In genomic region chr6:154709621-154710020, GRCh38 we compare ENCODE assay signal across 27 cellular contexts.
"Had no signal": no experiment of that assay in that cellular context is flagged by ENCODE, and none has a peak within 500 bp of the region (broad histone marks: within the 10 kb centered on the region; RNA-seq: fewer than 3 reads in every experiment).

No MANE protein-coding gene starts in this region.

- DNase-seq: hypothalamus; immature natural killer cell; kidney; left colon; left lung; lower lobe of right lung; mesendoderm; naive B cell; natural killer cell; nephron progenitor cell; occipital lobe; psoas muscle; right lobe of liver; stimulated activated CD4-positive, alpha-beta T cell treated with anti-CD3 and anti-CD28 coated beads, Interleukin-12 subunit alpha, Interleukin-12 subunit beta, amount 100 ng/mL, for 4 hours; stimulated activated CD4-positive, alpha-beta T cell treated with anti-CD3 and anti-CD28 coated beads, Interleukin-15, amount 100 ng/mL, for 24 hours; stimulated activated CD4-positive, alpha-beta T cell treated with anti-CD3 and anti-CD28 coated beads, Interleukin-2, amount 100 ng/mL, for 24 hours; stimulated activated CD4-positive, alpha-beta T cell treated with anti-CD3 and anti-CD28 coated beads, Interleukin-4, amount 100 ng/mL, for 1 hour; stimulated activated naive B cell treated with anti-CD40 and anti-IgM and Interleukin-4, amounts not matched to agents 10 μg/mL and 1 μg/mL and 100 μg/mL, for 72 hours; stimulated activated naive CD8-positive, alpha-beta T cell treated with anti-CD3 and anti-CD28 coated beads, Interleukin-15, amount 100 ng/mL, for 72 hours; substantia nigra; uterus had no signal

- H3K4me3 ChIP-seq: left lung, lower lobe of right lung, neural progenitor cell, psoas muscle, right atrium auricular region, right lobe of liver, skin epidermis, tibial nerve, uterus had no signal

- H3K79me2 ChIP-seq: parathyroid adenoma had no signal

- H2AFZ ChIP-seq: neural progenitor cell, parathyroid adenoma had no signal

- H3K9me3 ChIP-seq: left lung, lower lobe of right lung, neutrophil, psoas muscle, right atrium auricular region, right lobe of liver, tibial nerve, uterus had no signal

- H3K27ac ChIP-seq: left lung, lower lobe of right lung, neural progenitor cell, neutrophil, parathyroid adenoma, psoas muscle, right atrium auricular region, right lobe of liver, skin epidermis, tibial nerve, uterus had no signal

- H3K4me1 ChIP-seq: left lung, lower lobe of right lung, neural progenitor cell, parathyroid adenoma, psoas muscle, right lobe of liver, uterus had no signal

- H3K9ac ChIP-seq: neural progenitor cell, parathyroid adenoma had no signal

- H3K27me3 ChIP-seq: left lung, neural progenitor cell, neutrophil, right atrium auricular region, right lobe of liver, tibial nerve, uterus had no signal

- ATAC-seq: left colon; left lung; lower lobe of right lung; natural killer cell; psoas muscle; stimulated activated naive B cell treated with anti-CD40 and anti-IgM and Interleukin-4, amounts not matched to agents 10 μg/mL and 1 μg/mL and 100 μg/mL, for 72 hours; stimulated activated naive CD8-positive, alpha-beta T cell treated with anti-CD3 and anti-CD28 coated beads, Interleukin-15, amount 100 ng/mL, for 72 hours had no signal

- H3K4me2 ChIP-seq: neural progenitor cell had no signal

- H3K36me3 ChIP-seq: left lung, lower lobe of right lung, neural progenitor cell, neutrophil, right atrium auricular region, right lobe of liver, tibial nerve, uterus had no signal
